Comparison of ENCODE assay signal across 14 cellular contexts in genomic region chr3:61141184-61141583, GRCh38.
"Had no signal": no experiment of that assay in that cellular context is flagged by ENCODE, and none has a peak within 500 bp of the region (broad histone marks: within the 10 kb centered on the region; RNA-seq: fewer than 3 reads in every experiment).

No MANE protein-coding gene starts in this region.

- H3K36me3 ChIP-seq: breast epithelium, thyroid gland had no signal

- FAIRE-seq: endometrium had no signal

- DNase-seq: activated CD4-positive, alpha-beta T cell treated with anti-CD3 and anti-CD28 coated beads for 1 hour; activated CD4-positive, alpha-beta T cell treated with anti-CD3 and anti-CD28 coated beads, Interleukin-2, amount 50 U/mL, for 48 hours; activated CD8-positive, alpha-beta memory T cell treated with anti-CD3 and anti-CD28 coated beads, Interleukin-2, amount 10 ng/mL, durations not matched to agents 7 days and 5 days; activated gamma-delta T cell; activated naive CD8-positive, alpha-beta T cell treated with anti-CD3 and anti-CD28 coated beads for 36 hours; activated T-cell treated with anti-CD3 and anti-CD28 coated beads, Interleukin-2, amount 50 U/mL, for 4 hours; dermis blood vessel endothelial cell; hypothalamus; right cardiac atrium; thyroid gland had no signal

- H3K4me1 ChIP-seq: breast epithelium, thyroid gland had no signal

- H3K4me3 ChIP-seq: breast epithelium, smooth muscle cell, thyroid gland had no signal

- H3K4me2 ChIP-seq: smooth muscle cell had no signal

- ATAC-seq: activated CD8-positive, alpha-beta memory T cell treated with anti-CD3 and anti-CD28 coated beads, Interleukin-2, amount 10 ng/mL, durations not matched to agents 7 days and 5 days; activated T-cell treated with anti-CD3 and anti-CD28 coated beads, Interleukin-2, amount 50 U/mL, for 4 hours; esophagus mucosa; right cardiac atrium had no signal

- H3K27me3 ChIP-seq: breast epithelium, thyroid gland had no signal

- H3K9me3 ChIP-seq: breast epithelium, thyroid gland had no signal

- H3K27ac ChIP-seq: breast epithelium, thyroid gland had no signal
